In genomic region chr9:133580416-133580738, GRCh38 we compare ENCODE assay signal across 1 cellular context.
TF ChIP-seq lines count a peak whose summit lies in the region.

No MANE protein-coding gene starts in this region.

TF ChIP-seq in GM23338, 12 proteins besides CTCF, POLR2A, EP300 and RAD21 (continued from another document):
- TF ChIP-seq ZNF462 (CRISPR knock-in tag; IDR thresholded peaks at IDR 0.05) (no peak), STAT1 (IDR thresholded peaks at IDR 0.05; ENCODE audit: unreplicated experiment) (no peak), EZH2phosphoT487 (IDR thresholded peaks at IDR 0.05; ENCODE audit: unreplicated experiment) (no peak), POLR2AphosphoS5 (IDR thresholded peaks at IDR 0.05; ENCODE audit: low read depth) (no peak)
